Comparison of ENCODE assay signal across 9 cellular contexts in the genomic region with DNA sequence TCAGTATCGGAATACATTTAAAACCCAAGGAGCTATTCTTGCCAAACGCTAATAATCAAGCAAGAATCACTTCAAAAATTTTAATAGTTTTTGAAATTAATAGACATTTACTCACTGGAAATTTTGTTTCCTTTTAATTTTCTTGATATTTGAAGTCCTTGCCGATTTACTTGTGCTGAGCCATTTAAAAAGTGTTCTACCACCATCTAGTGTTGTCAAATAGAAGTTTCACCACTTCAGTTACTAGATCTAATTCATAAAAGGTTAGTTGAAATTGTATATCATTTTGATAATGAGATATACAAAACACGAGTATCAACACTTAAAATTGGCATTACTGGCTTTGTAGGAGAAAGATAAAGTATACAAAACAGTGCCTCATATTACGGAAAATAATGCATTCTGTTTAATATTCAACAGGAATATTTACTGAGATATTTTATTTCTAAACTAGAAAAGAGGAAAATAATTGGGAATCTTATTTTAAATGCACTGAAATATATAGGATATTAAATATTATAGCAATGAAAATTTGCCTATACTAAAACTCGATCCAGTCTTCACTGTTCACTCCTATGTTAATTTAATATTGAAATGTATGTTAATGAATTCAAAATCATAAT.
DNase-seq lines count a peak whose midpoint lies in the region; ATAC-seq and TF ChIP-seq lines count a peak whose summit lies in the region.
"Had no signal": no experiment of that assay in that cellular context is flagged by ENCODE, and none has a peak within 500 bp of the region (broad histone marks: within the 10 kb centered on the region; RNA-seq: fewer than 3 reads in every experiment).

No MANE protein-coding gene starts in this region.

- H3K4me1 Mint-ChIP-seq in chondrocyte (ENCODE audit: low read depth) (no peaks in the 10 kb centered on the region), neural crest cell (peaks cover 18% of the 10 kb centered on the region)
- no peaks in the 10 kb centered on the region for H3K4me1 Mint-ChIP-seq in stimulated activated naive B cell treated with anti-CD40 and anti-IgM and Interleukin-4, amounts not matched to agents 10 μg/mL and 1 μg/mL and 100 μg/mL, for 72 hours
- H3K4me1 Mint-ChIP-seq in activated T-cell treated with anti-CD3 and anti-CD28 coated beads, Interleukin-2, amount 50 U/mL, for 72 hours (ENCODE audit: low read depth) = no peaks in the 10 kb centered on the region
- H3K4me1 Mint-ChIP-seq: naive B cell had no signal

- no peaks in the 10 kb centered on the region for H3K36me3 ChIP-seq in gastrocnemius medialis

- H3K4me3 ChIP-seq in gastrocnemius medialis = no peak overlapping the region

- H3K4me3 Mint-ChIP-seq in chondrocyte (ENCODE audit: unreplicated experiment) (no peak overlapping the region), neural crest cell (no peak overlapping the region)
- no peak overlapping the region for H3K4me3 Mint-ChIP-seq in stimulated activated naive B cell treated with anti-CD40 and anti-IgM and Interleukin-4, amounts not matched to agents 10 μg/mL and 1 μg/mL and 100 μg/mL, for 72 hours
- no peak overlapping the region for H3K4me3 Mint-ChIP-seq in activated T-cell treated with anti-CD3 and anti-CD28 coated beads, Interleukin-2, amount 50 U/mL, for 72 hours
- H3K4me3 Mint-ChIP-seq: naive B cell had no signal

- ATAC-seq in stimulated activated naive B cell treated with anti-CD40 and anti-IgM and Interleukin-4, amounts not matched to agents 10 μg/mL and 1 μg/mL and 100 μg/mL, for 72 hours (replicated peaks) = no peak
- no peak for ATAC-seq in activated T-cell treated with anti-CD3 and anti-CD28 coated beads, Interleukin-2, amount 50 U/mL, for 72 hours (replicated peaks in 1 of 2)
- ATAC-seq in HG02798 (IDR thresholded peaks at IDR 0.05; ENCODE audit: poor library complexity, unreplicated experiment) = no peak
- ATAC-seq in gastrocnemius medialis = no peak

- no peaks in the 10 kb centered on the region for H3K27me3 ChIP-seq in gastrocnemius medialis

- no peaks in the 10 kb centered on the region for H3K4me1 ChIP-seq in gastrocnemius medialis

- H3K9me3 Mint-ChIP-seq in chondrocyte (ENCODE audit: low read depth) (no peaks in the 10 kb centered on the region), neural crest cell (no peaks in the 10 kb centered on the region)
- H3K9me3 Mint-ChIP-seq in stimulated activated naive B cell treated with anti-CD40 and anti-IgM and Interleukin-4, amounts not matched to agents 10 μg/mL and 1 μg/mL and 100 μg/mL, for 72 hours = no peaks in the 10 kb centered on the region
- peaks cover 0 to 8% of the 10 kb centered on the region in 2 donors for H3K9me3 Mint-ChIP-seq in activated T-cell treated with anti-CD3 and anti-CD28 coated beads, Interleukin-2, amount 50 U/mL, for 72 hours
- H3K9me3 Mint-ChIP-seq: naive B cell had no signal

- DNase-seq in GM03348 (ENCODE audit: low spot score) (peak; percentile 45), NCI-H446 treated with DMSO at 0.1 percent for 48 hours (lab: John Stamatoyannopoulos, UW) (peak; percentile 35), chondrocyte (ENCODE audit: low spot score) (no peak), neural crest cell (ENCODE audit: low read depth, low spot score) (no peak), gastrocnemius medialis (no peak)
- no peak for DNase-seq in stimulated activated naive B cell treated with anti-CD40 and anti-IgM and Interleukin-4, amounts not matched to agents 10 μg/mL and 1 μg/mL and 100 μg/mL, for 72 hours
- DNase-seq in activated T-cell treated with anti-CD3 and anti-CD28 coated beads, Interleukin-2, amount 50 U/mL, for 72 hours = no peak
- DNase-seq: naive B cell had no signal

- in situ Hi-C loops in gastrocnemius medialis (cut with MboI; ENCODE audit: low sequenced_read_pairs in 4 of 4) = no loop called here

- no peak overlapping the region for H3K27ac Mint-ChIP-seq in chondrocyte (ENCODE audit: unreplicated experiment)
- no peak overlapping the region for H3K27ac Mint-ChIP-seq in neural crest cell (ENCODE audit: unreplicated experiment)
- H3K27ac Mint-ChIP-seq in stimulated activated naive B cell treated with anti-CD40 and anti-IgM and Interleukin-4, amounts not matched to agents 10 μg/mL and 1 μg/mL and 100 μg/mL, for 72 hours = no peak overlapping the region
- H3K27ac Mint-ChIP-seq in activated T-cell treated with anti-CD3 and anti-CD28 coated beads, Interleukin-2, amount 50 U/mL, for 72 hours = no peak overlapping the region
- H3K27ac Mint-ChIP-seq: naive B cell had no signal

- TF ChIP-seq CTCF in chondrocyte (IDR thresholded peaks at IDR 0.05) (peak; percentile 88), neural crest cell (conservative IDR thresholded peaks at IDR 0.05) (peak; percentile 80), gastrocnemius medialis (IDR thresholded peaks at IDR 0.05 in 4 of 5, conservative IDR thresholded peaks at IDR 0.05 in 1 of 5) (no peak)

- no peaks in the 10 kb centered on the region for H3K36me3 Mint-ChIP-seq in chondrocyte (ENCODE audit: low read depth)
- H3K36me3 Mint-ChIP-seq in neural crest cell (ENCODE audit: low read depth) = no peaks in the 10 kb centered on the region
- no peaks in the 10 kb centered on the region for H3K36me3 Mint-ChIP-seq in stimulated activated naive B cell treated with anti-CD40 and anti-IgM and Interleukin-4, amounts not matched to agents 10 μg/mL and 1 μg/mL and 100 μg/mL, for 72 hours
- H3K36me3 Mint-ChIP-seq in activated T-cell treated with anti-CD3 and anti-CD28 coated beads, Interleukin-2, amount 50 U/mL, for 72 hours (ENCODE audit: insufficient read depth in 2 of 2) = no peaks in the 10 kb centered on the region
- H3K36me3 Mint-ChIP-seq: naive B cell had no signal

- TF ChIP-seq POLR2A in gastrocnemius medialis (IDR thresholded peaks at IDR 0.05) = no peak

- intact Hi-C loops in gastrocnemius medialis (cut with DNase I; ENCODE audit: low total_unique reads) = no loop called here

- no peaks in the 10 kb centered on the region for H3K9me3 ChIP-seq in gastrocnemius medialis

- peaks cover 2% of the 10 kb centered on the region for H3K27me3 Mint-ChIP-seq in chondrocyte (ENCODE audit: low read depth)
- H3K27me3 Mint-ChIP-seq in neural crest cell (ENCODE audit: low read depth) = no peaks in the 10 kb centered on the region
- no peaks in the 10 kb centered on the region for H3K27me3 Mint-ChIP-seq in stimulated activated naive B cell treated with anti-CD40 and anti-IgM and Interleukin-4, amounts not matched to agents 10 μg/mL and 1 μg/mL and 100 μg/mL, for 72 hours
- no peaks in the 10 kb centered on the region for H3K27me3 Mint-ChIP-seq in activated T-cell treated with anti-CD3 and anti-CD28 coated beads, Interleukin-2, amount 50 U/mL, for 72 hours (ENCODE audit: low read depth)
- H3K27me3 Mint-ChIP-seq: naive B cell had no signal

- H3K27ac ChIP-seq in gastrocnemius medialis = no peak overlapping the region

Comparison
In these comparisons a context has a peak if more than half of its experiments do, and no peak if none do; other contexts are left out.
1. DNase-seq: peak in GM03348 (single experiment) and NCI-H446 treated with DMSO at 0.1 percent for 48 hours (single experiment); none in chondrocyte (single experiment), neural crest cell (single experiment), stimulated activated naive B cell treated with anti-CD40 and anti-IgM and Interleukin-4, amounts not matched to agents 10 μg/mL and 1 μg/mL and 100 μg/mL, for 72 hours (single experiment), activated T-cell treated with anti-CD3 and anti-CD28 coated beads, Interleukin-2, amount 50 U/mL, for 72 hours (0 of 2) and gastrocnemius medialis (0 of 2).
2. CTCF ChIP-seq: peak in chondrocyte (single experiment) and neural crest cell (single experiment); none in gastrocnemius medialis (0 of 5).